ENCODE assay signal across 20 cellular contexts in the genomic region with DNA sequence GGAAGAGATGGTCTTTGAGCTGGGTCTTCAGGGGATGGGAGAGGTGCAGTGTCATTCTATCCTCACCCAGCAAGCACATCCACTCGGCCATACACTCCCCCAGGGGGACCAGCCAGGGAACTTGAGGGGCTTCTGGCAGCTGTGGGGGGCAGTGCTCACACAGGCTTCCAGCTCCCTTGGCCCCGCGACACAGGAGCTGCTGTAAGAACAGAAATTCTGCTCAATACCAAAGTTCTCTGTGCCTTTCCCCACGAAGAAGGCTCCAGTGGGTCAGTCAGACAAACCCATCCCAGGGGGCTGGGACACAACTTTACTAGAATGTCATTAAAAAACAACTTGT.
"Had no signal": no experiment of that assay in that cellular context is flagged by ENCODE, and none has a peak within 500 bp of the region (broad histone marks: within the 10 kb centered on the region; RNA-seq: fewer than 3 reads in every experiment).

No MANE protein-coding gene starts in this region.

- H3K27me3 ChIP-seq: body of pancreas, cardiac muscle cell, foreskin keratinocyte, hepatocyte had no signal

- DNase-seq: activated CD4-positive, alpha-beta T cell treated with anti-CD3 and anti-CD28 coated beads for 1 hour; activated CD4-positive, alpha-beta T cell treated with anti-CD3 and anti-CD28 coated beads, Interleukin-2, amount 50 U/mL, for 4 hours; activated naive CD4-positive, alpha-beta T cell treated with anti-CD3 and anti-CD28 coated beads, Interleukin-2, amount 50 U/mL, for 16 hours; activated naive CD8-positive, alpha-beta T cell treated with anti-CD3 and anti-CD28 coated beads, Interleukin-2, amount 50 U/mL, for 24 hours; activated T-cell treated with anti-CD3 and anti-CD28 coated beads, Interleukin-2, amount 50 U/mL, for 4 hours; effector memory CD4-positive, alpha-beta T cell; foreskin keratinocyte; immature natural killer cell; kidney glomerular epithelial cell; left ventricle myocardium inferior; stimulated activated CD4-positive, alpha-beta T cell treated with anti-CD3 and anti-CD28 coated beads, Interleukin-4, amount 100 ng/mL, for 1 hour; stimulated activated naive CD4-positive, alpha-beta T cell treated with Interleukin-2 at 50 U/mL for 16 hours; T-helper 9 cell had no signal

- H3K27ac Mint-ChIP-seq: activated naive CD8-positive, alpha-beta T cell treated with anti-CD3 and anti-CD28 coated beads, Interleukin-2, amount 50 U/mL, for 24 hours; dendritic cell treated with granulocyte-macrophage colony-stimulating factor and Interleukin-4, amounts not matched to agents 40 ng/mL and 50 ng/mL, for 4 days; immature natural killer cell; mesothelial cell of epicardium; naive thymus-derived CD8-positive, alpha-beta T cell had no signal

- H3K36me3 ChIP-seq: cardiac muscle cell, left ventricle myocardium inferior had no signal

- H3K27me3 Mint-ChIP-seq: activated naive CD8-positive, alpha-beta T cell treated with anti-CD3 and anti-CD28 coated beads, Interleukin-2, amount 50 U/mL, for 24 hours; dendritic cell treated with granulocyte-macrophage colony-stimulating factor and Interleukin-4, amounts not matched to agents 40 ng/mL and 50 ng/mL, for 4 days had no signal

- H3K36me3 Mint-ChIP-seq: immature natural killer cell; mesothelial cell of epicardium; naive thymus-derived CD8-positive, alpha-beta T cell had no signal

- H3K4me3 Mint-ChIP-seq: activated naive CD8-positive, alpha-beta T cell treated with anti-CD3 and anti-CD28 coated beads, Interleukin-2, amount 50 U/mL, for 24 hours; activated T-cell treated with anti-CD3 and anti-CD28 coated beads, Interleukin-2, amount 50 U/mL, for 4 hours; dendritic cell treated with granulocyte-macrophage colony-stimulating factor and Interleukin-4, amounts not matched to agents 40 ng/mL and 50 ng/mL, for 4 days; immature natural killer cell; mesothelial cell of epicardium; naive thymus-derived CD8-positive, alpha-beta T cell had no signal

- H3K27ac ChIP-seq: body of pancreas, cardiac muscle cell, foreskin keratinocyte, hepatocyte, left ventricle myocardium inferior, parathyroid adenoma had no signal

- H3K4me3 ChIP-seq: body of pancreas, cardiac muscle cell, hepatocyte, left ventricle myocardium inferior had no signal

- H3K4me1 Mint-ChIP-seq: activated naive CD8-positive, alpha-beta T cell treated with anti-CD3 and anti-CD28 coated beads, Interleukin-2, amount 50 U/mL, for 24 hours; immature natural killer cell; mesothelial cell of epicardium; naive thymus-derived CD8-positive, alpha-beta T cell had no signal

- H3K9me3 Mint-ChIP-seq: activated naive CD8-positive, alpha-beta T cell treated with anti-CD3 and anti-CD28 coated beads, Interleukin-2, amount 50 U/mL, for 24 hours; activated T-cell treated with anti-CD3 and anti-CD28 coated beads, Interleukin-2, amount 50 U/mL, for 4 hours; dendritic cell treated with granulocyte-macrophage colony-stimulating factor and Interleukin-4, amounts not matched to agents 40 ng/mL and 50 ng/mL, for 4 days; immature natural killer cell; mesothelial cell of epicardium; naive thymus-derived CD8-positive, alpha-beta T cell had no signal

- ATAC-seq: activated naive CD8-positive, alpha-beta T cell treated with anti-CD3 and anti-CD28 coated beads, Interleukin-2, amount 50 U/mL, for 24 hours; activated T-cell treated with anti-CD3 and anti-CD28 coated beads, Interleukin-2, amount 50 U/mL, for 4 hours; body of pancreas; foreskin keratinocyte; naive thymus-derived CD8-positive, alpha-beta T cell had no signal

- H3K9me3 ChIP-seq: body of pancreas, left ventricle myocardium inferior had no signal

- H3K4me1 ChIP-seq: body of pancreas, foreskin keratinocyte, left ventricle myocardium inferior, parathyroid adenoma had no signal
